ENCODE assay signal across 20 cellular contexts in genomic region chr11:33669598-33670249, GRCh38. TPM values are rescaled to one million over a fixed set of nuclear protein-coding genes. Genes with fewer than 3 reads are reported as not detected.
DNase-seq lines count a peak whose midpoint lies in the region; ATAC-seq, FAIRE-seq and TF ChIP-seq lines count a peak whose summit lies in the region.
"Had no signal": no experiment of that assay in that cellular context is flagged by ENCODE, and none has a peak within 500 bp of the region (broad histone marks: within the 10 kb centered on the region; RNA-seq: fewer than 3 reads in every experiment).

No MANE protein-coding gene starts in this region.

- H3K4me2 ChIP-seq in GM23338 (peak overlapping the region; percentile 21), keratinocyte (ENCODE audit: control insufficient read depth, extremely low read depth, insufficient read depth, low read depth, low read length) (peak overlapping the region; percentile 2)

- H4K20me1 ChIP-seq in GM23338 (replicated peaks; ENCODE audit: insufficient read depth) = no peaks in the 10 kb centered on the region
- no peaks in the 10 kb centered on the region for H4K20me1 ChIP-seq in keratinocyte (ENCODE audit: control insufficient read depth, extremely low read depth, insufficient read depth, low read length)

- no peak overlapping the region for H3K27ac Mint-ChIP-seq in GM23338
- H3K27ac Mint-ChIP-seq in stimulated activated naive B cell treated with anti-CD40 and anti-IgM and Interleukin-4, amounts not matched to agents 10 μg/mL and 1 μg/mL and 100 μg/mL, for 72 hours = peak overlapping the region; percentile 47

- H3K36me3 ChIP-seq in GM23338 (ENCODE audit: insufficient read depth) (0 out of 2 replicates have a peak, but pooled peaks cover 3% of the 10 kb centered on the region), keratinocyte (ENCODE audit: control insufficient read depth in 2 of 2, extremely low read depth in 1 of 2, insufficient read depth in 2 of 2, low read length in 2 of 2) (no peaks in the 10 kb centered on the region), left lung (no peaks in the 10 kb centered on the region)
- H3K36me3 ChIP-seq: HAP-1 had no signal

- in situ Hi-C loops in SK-MEL-5 (cut with HindIII; ENCODE audit: low pct_unique_long_range_greater_than_20kb, low sequenced_read_pairs) = no loop called here

- H3K9me3 ChIP-seq in keratinocyte (ENCODE audit: control insufficient read depth, low read depth, low read length) (no peaks in the 10 kb centered on the region), left lung (no peaks in the 10 kb centered on the region)
- H3K9me3 ChIP-seq: HAP-1 had no signal

- peaks cover 3% of the 10 kb centered on the region; the same call in 1 of the 2 replicates for H3F3A ChIP-seq in GM23338 (replicated peaks; ENCODE audit: low read depth)

- TF ChIP-seq CTCF in GM23338 (conservative IDR thresholded peaks at IDR 0.05; ENCODE audit: low read depth in 2 of 2) (no peak), keratinocyte (optimal IDR thresholded peaks at IDR 0.05 in 1 of 3, IDR thresholded peaks at IDR 0.05 in 1 of 3, conservative IDR thresholded peaks at IDR 0.05 in 1 of 3; ENCODE audit: extremely low read depth in 1 of 3, insufficient read depth in 2 of 3, low read length in 3 of 3) (no peak), left lung (IDR thresholded peaks at IDR 0.05) (no peak)

- no peaks in the 10 kb centered on the region for H3K9me1 ChIP-seq in keratinocyte (ENCODE audit: control insufficient read depth, extremely low read depth, insufficient read depth, low read length)

- H3K27me3 ChIP-seq in GM23338 (ENCODE audit: insufficient read depth) (no peaks in the 10 kb centered on the region), keratinocyte (ENCODE audit: control insufficient read depth, extremely low read depth, insufficient read depth, low read length) (no peaks in the 10 kb centered on the region), left lung (no peaks in the 10 kb centered on the region)

- intact Hi-C loops in left lung (cut with DNase I) = no loop called here

- ATAC-seq in GM23338 = no peak
- ATAC-seq in stimulated activated naive B cell treated with anti-CD40 and anti-IgM and Interleukin-4, amounts not matched to agents 10 μg/mL and 1 μg/mL and 100 μg/mL, for 72 hours (replicated peaks) = no peak
- ATAC-seq in left lung = no peak
- ATAC-seq: PC-3 had no signal

- H3K9me3 Mint-ChIP-seq in GM23338 = peaks cover 6% of the 10 kb centered on the region
- H3K9me3 Mint-ChIP-seq in stimulated activated naive B cell treated with anti-CD40 and anti-IgM and Interleukin-4, amounts not matched to agents 10 μg/mL and 1 μg/mL and 100 μg/mL, for 72 hours = no peaks in the 10 kb centered on the region

- peaks cover 24% of the 10 kb centered on the region for H3K9me2 ChIP-seq in GM23338 (ENCODE audit: insufficient read depth)

- peak overlapping the region; percentile 1; the same call in 1 of the 2 replicates for H2AFZ ChIP-seq in GM23338
- no peak overlapping the region for H2AFZ ChIP-seq in keratinocyte (ENCODE audit: control insufficient read depth, low read length)

- peak overlapping the region; percentile 53; the same call in 1 of the 2 replicates for H3K27ac ChIP-seq in GM23338 (ENCODE audit: low read depth)
- no peak overlapping the region for H3K27ac ChIP-seq in keratinocyte (ENCODE audit: control insufficient read depth, insufficient read depth, low read length)
- H3K27ac ChIP-seq in left lung = no peak overlapping the region
- H3K27ac ChIP-seq: C4-2B, RWPE1 had no signal

- H3K4me1 Mint-ChIP-seq in GM23338 = peaks cover 34% of the 10 kb centered on the region
- peaks cover 0 to 9% of the 10 kb centered on the region in 2 donors for H3K4me1 Mint-ChIP-seq in stimulated activated naive B cell treated with anti-CD40 and anti-IgM and Interleukin-4, amounts not matched to agents 10 μg/mL and 1 μg/mL and 100 μg/mL, for 72 hours

- DNase-seq in GM23338 (ENCODE audit: low spot score) (no peak), SK-MEL-5 (ENCODE audit: low read depth, low spot score) (peak; percentile 74), keratinocyte (ENCODE audit: low read depth, low spot score) (no peak), left lung (no peak), epidermal melanocyte (ENCODE audit: insufficient read length, low spot score) (no peak)
- DNase-seq in stimulated activated naive B cell treated with anti-CD40 and anti-IgM and Interleukin-4, amounts not matched to agents 10 μg/mL and 1 μg/mL and 100 μg/mL, for 72 hours = no peak
- DNase-seq in activated CD4-positive, alpha-beta T cell treated with anti-CD3 and anti-CD28 coated beads for 1 hour = no peak
- DNase-seq: ACHN, AML-193, DMS79, NCI-H187, NCI-H2107, NCI-H2227 treated with DMSO at 0.1 percent for 48 hours, NCI-H510A treated with DMSO at 0.1 percent for 48 hours, SW 1271 had no signal

- dilution Hi-C loops in keratinocyte (cut with MboI; ENCODE audit: extremely low pct_ligation_motif_present, low sequenced_read_pairs) = no loop called here

- H3K27me3 Mint-ChIP-seq in GM23338 (ENCODE audit: insufficient read depth, low read depth, poor library complexity) = peaks cover 4% of the 10 kb centered on the region
- H3K27me3 Mint-ChIP-seq in stimulated activated naive B cell treated with anti-CD40 and anti-IgM and Interleukin-4, amounts not matched to agents 10 μg/mL and 1 μg/mL and 100 μg/mL, for 72 hours = peaks cover 28 to 30% of the 10 kb centered on the region in 2 donors

- peaks cover 14% of the 10 kb centered on the region for H3K36me3 Mint-ChIP-seq in GM23338 (ENCODE audit: low read depth)
- H3K36me3 Mint-ChIP-seq in stimulated activated naive B cell treated with anti-CD40 and anti-IgM and Interleukin-4, amounts not matched to agents 10 μg/mL and 1 μg/mL and 100 μg/mL, for 72 hours = peaks cover 0 to 2% of the 10 kb centered on the region in 2 donors

- no peak overlapping the region for H3K4me3 Mint-ChIP-seq in GM23338
- no peak overlapping the region for H3K4me3 Mint-ChIP-seq in stimulated activated naive B cell treated with anti-CD40 and anti-IgM and Interleukin-4, amounts not matched to agents 10 μg/mL and 1 μg/mL and 100 μg/mL, for 72 hours

- FAIRE-seq in keratinocyte (lab: Jason Lieb, UNC) = peak; percentile 74

- H3K4me1 ChIP-seq in GM23338 (ENCODE audit: insufficient read depth) (peaks cover 23% of the 10 kb centered on the region), keratinocyte (ENCODE audit: control insufficient read depth, extremely low read depth, insufficient read depth, low read length) (peaks cover 46% of the 10 kb centered on the region), left lung (no peaks in the 10 kb centered on the region)

- H3K79me2 ChIP-seq in GM23338 (replicated peaks; ENCODE audit: insufficient read depth) (no peaks in the 10 kb centered on the region), keratinocyte (ENCODE audit: control insufficient read depth, insufficient read depth, low read length) (no peaks in the 10 kb centered on the region)

- no peak overlapping the region for H3K4me3 ChIP-seq in GM23338
- no peak overlapping the region for H3K4me3 ChIP-seq in keratinocyte (ENCODE audit: control insufficient read depth in 2 of 3, extremely low read depth in 1 of 3, insufficient read depth in 2 of 3, low read depth in 1 of 3, low read length in 3 of 3)
- H3K4me3 ChIP-seq in left lung = no peak overlapping the region
- H3K4me3 ChIP-seq: HAP-1 had no signal

- H3K9ac ChIP-seq in keratinocyte (ENCODE audit: control insufficient read depth, extremely low read depth, insufficient read depth, low read length) = no peak overlapping the region

TF ChIP-seq in GM23338, 12 proteins besides CTCF, POLR2A, EP300 and RAD21 (continues in another document):
- TF ChIP-seq NANOG (IDR thresholded peaks at IDR 0.05; ENCODE audit: borderline replicate concordance) (no peak), JUNB (IDR thresholded peaks at IDR 0.05; ENCODE audit: unreplicated experiment) (no peak), ZNF331 (CRISPR knock-in tag; IDR thresholded peaks at IDR 0.05; ENCODE audit: low read depth) (no peak), STAT1 (IDR thresholded peaks at IDR 0.05; ENCODE audit: unreplicated experiment) (no peak), EZH2 (IDR thresholded peaks at IDR 0.05; ENCODE audit: low read depth, unreplicated experiment) (no peak), CREB1 (CRISPR knock-in tag; IDR thresholded peaks at IDR 0.05; ENCODE audit: low read depth) (no peak)
- TF ChIP-seq, protein P1, sequence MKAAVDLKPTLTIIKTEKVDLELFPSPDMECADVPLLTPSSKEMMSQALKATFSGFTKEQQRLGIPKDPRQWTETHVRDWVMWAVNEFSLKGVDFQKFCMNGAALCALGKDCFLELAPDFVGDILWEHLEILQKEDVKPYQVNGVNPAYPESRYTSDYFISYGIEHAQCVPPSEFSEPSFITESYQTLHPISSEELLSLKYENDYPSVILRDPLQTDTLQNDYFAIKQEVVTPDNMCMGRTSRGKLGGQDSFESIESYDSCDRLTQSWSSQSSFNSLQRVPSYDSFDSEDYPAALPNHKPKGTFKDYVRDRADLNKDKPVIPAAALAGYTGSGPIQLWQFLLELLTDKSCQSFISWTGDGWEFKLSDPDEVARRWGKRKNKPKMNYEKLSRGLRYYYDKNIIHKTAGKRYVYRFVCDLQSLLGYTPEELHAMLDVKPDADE (IDR thresholded peaks at IDR 0.05) = no peak

RNA-seq across cellular contexts. Expression of gene C11orf91, which starts 30.9 kb away (rescaled TPM):
- not detected in 2 replicates for total RNA-seq in GM23338 (2014; rRNA removed; shearing (Covaris generic))
- polyA plus RNA-seq in GM23338 (2016; fragmentation: Nextera tagmentation; extraction: Ambion mirVana) (not detected in 2 replicates), keratinocyte (0.10 to 0.16 TPM (median 0.10 TPM) in 3 replicates)
- total RNA-seq in SK-MEL-5 (2014; rRNA removed; shearing (Covaris generic)) = 0.29 TPM in 1 of 2 replicates, not detected in the other
- polyA plus RNA-seq in SK-MEL-5 (2015; cell fraction: cytosol; rRNA removed) = not detected in 2 replicates
- polyA plus RNA-seq in SK-MEL-5 (2015; cell fraction: nucleus; rRNA removed) = 0.94 and 1.8 TPM in 2 replicates
- polyA plus RNA-seq in keratinocyte (2011; ENCODE audit: low read depth) = not detected
- polyA plus RNA-seq in keratinocyte (2011; cell fraction: cytosol; rRNA removed) = not detected in 2 replicates
- polyA plus RNA-seq in keratinocyte (2011; cell fraction: nucleus; rRNA removed) = 0.36 TPM in 1 of 2 replicates, not detected in the other
- polyA plus RNA-seq in keratinocyte (2012; ENCODE audit: low replicate concordance) = 0.18 TPM in 1 of 2 replicates, not detected in the other
- not detected in 3 replicates for polyA minus RNA-seq in keratinocyte
- polyA minus RNA-seq in keratinocyte (2011; cell fraction: cytosol; rRNA and poly(A)+ RNA removed) = not detected
- polyA minus RNA-seq in keratinocyte (2011; cell fraction: nucleus; rRNA and poly(A)+ RNA removed) = 1.2 TPM in 1 of 2 replicates, not detected in the other
- 1 to 10 TPM in 1 of 2 donors, not detected in 1; 2.2 TPM for total RNA-seq in left lung
- total RNA-seq: G401, PC-3 had no signal
